ENCODE assay signal across 9 cellular contexts in genomic region chr19:3098515-3099346, GRCh38. TPM values are rescaled to one million over a fixed set of nuclear protein-coding genes. Genes with fewer than 3 reads are reported as not detected.
DNase-seq lines count a peak whose midpoint lies in the region; ATAC-seq and TF ChIP-seq lines count a peak whose summit lies in the region.
"Had no signal": no experiment of that assay in that cellular context is flagged by ENCODE, and none has a peak within 500 bp of the region (broad histone marks: within the 10 kb centered on the region; RNA-seq: fewer than 3 reads in every experiment).

No MANE protein-coding gene starts in this region.

- H3K27me3 Mint-ChIP-seq in activated B cell treated with CpG ODN at 0.5 μM for 24 hours: no peaks in the 10 kb centered on the region

- no peak overlapping the region for H3K27ac Mint-ChIP-seq in activated B cell treated with CpG ODN at 0.5 μM for 24 hours

- no peaks in the 10 kb centered on the region for H3K36me3 Mint-ChIP-seq in activated B cell treated with CpG ODN at 0.5 μM for 24 hours (ENCODE audit: low read depth)

- H3K9me3 ChIP-seq in prostate gland: no peaks in the 10 kb centered on the region

- peak overlapping the region; percentile 15 to 72 for H3K4me3 ChIP-seq in prostate gland

- WGBS in prostate gland: 26% methylated on average over 31 of the region's 40 CpGs

- TF ChIP-seq POLR2A in prostate gland (IDR thresholded peaks at IDR 0.05): no peak

- TF ChIP-seq CTCF in activated B cell treated with CpG ODN at 0.5 μM for 24 hours (IDR thresholded peaks at IDR 0.05): no peak
- no peak for TF ChIP-seq CTCF in prostate gland (IDR thresholded peaks at IDR 0.05)

- CTCF ChIA-PET in activated B cell treated with CpG ODN at 0.5 μM for 24 hours (lab: Charles Lee): interaction anchor here (1.2 kb wide), 1 partner anchor 10 kb away, joined by 4 read pairs; no protein-coding TSS in a partner anchor

- H3K9me3 Mint-ChIP-seq in activated B cell treated with CpG ODN at 0.5 μM for 24 hours: no peaks in the 10 kb centered on the region

- peak overlapping the region; percentile 66 for H3K4me3 Mint-ChIP-seq in activated B cell treated with CpG ODN at 0.5 μM for 24 hours

- intact Hi-C loops in activated B cell treated with CpG ODN at 0.5 μM for 24 hours (cut with micrococcal nuclease) (no loop called here), prostate gland (cut with DNase I) (no loop called here)

- H3K27ac ChIP-seq in prostate gland: peak overlapping the region; percentile 83 to 88

- peak; percentile 11 for ATAC-seq in activated B cell treated with CpG ODN at 0.5 μM for 24 hours (ENCODE audit: low read depth)
- no peak for ATAC-seq in HG03571 (IDR thresholded peaks at IDR 0.05; ENCODE audit: unreplicated experiment)

- peaks cover 34% of the 10 kb centered on the region for H3K4me1 Mint-ChIP-seq in activated B cell treated with CpG ODN at 0.5 μM for 24 hours

- no peaks in the 10 kb centered on the region for H3K27me3 ChIP-seq in prostate gland (replicated peaks; ENCODE audit: insufficient read depth)

- no peaks in the 10 kb centered on the region for H3K36me3 ChIP-seq in prostate gland

- POLR2A ChIA-PET in activated B cell treated with CpG ODN at 0.5 μM for 24 hours (lab: Charles Lee): interaction anchor here (0.5 to 0.7 kb wide), 3 partner anchors 51 to 474 kb away, joined by 3 to 6 read pairs (median 3); no protein-coding TSS in a partner anchor

- H3K4me1 ChIP-seq in prostate gland (replicated peaks): peaks cover 36% of the 10 kb centered on the region

- peak; percentile 20 for DNase-seq in COLO668 (lab: John Stamatoyannopoulos, UW; ENCODE audit: unreplicated experiment)
- no peak for DNase-seq in activated B cell treated with CpG ODN at 0.5 μM for 24 hours
- peak; percentile 37 for DNase-seq in foreskin melanocyte
- no peak for DNase-seq in prostate gland (ENCODE audit: low spot score)
- no peak for DNase-seq in NCI-H1436 (lab: John Stamatoyannopoulos, UW)
- no peak for DNase-seq in A172 (ENCODE audit: low spot score)
- DNase-seq in NCI-H187 (lab: John Stamatoyannopoulos, UW): no peak
- DNase-seq: NCI-H446 treated with DMSO at 0.1 percent for 48 hours had no signal

RNA-seq across cellular contexts. Expression of gene GNA11, which starts 4.6 kb away (rescaled TPM):
- total RNA-seq in activated B cell treated with CpG ODN at 0.5 μM for 24 hours (3.1 and 3.9 TPM in 2 replicates), prostate gland (100 to 1,000 TPM in 1 of 2 donors, 10 to 100 TPM in 1; 61.3 to 117 TPM)
- 97.7 and 98.4 TPM in 2 replicates for total RNA-seq in A172 (2014; rRNA removed; shearing (Covaris generic))

RNA-seq across cellular contexts. Expression of gene TLE5, which starts 36.4 kb away (rescaled TPM):
- total RNA-seq in activated B cell treated with CpG ODN at 0.5 μM for 24 hours (323 TPM in 2 replicates), prostate gland (100 to 1,000 TPM; 546 to 767 TPM)
- total RNA-seq in A172 (2014; rRNA removed; shearing (Covaris generic)): 521 and 529 TPM in 2 replicates

RNA-seq across cellular contexts. Expression of gene GNA15, which starts 37.1 kb away (rescaled TPM):
- total RNA-seq in activated B cell treated with CpG ODN at 0.5 μM for 24 hours (0.80 and 1.3 TPM in 2 replicates), prostate gland (10 to 100 TPM; 11.1 to 13.3 TPM)
- total RNA-seq in A172 (2014; rRNA removed; shearing (Covaris generic)): 0.19 and 0.26 TPM in 2 replicates

Comparison
In these comparisons a context has a peak if more than half of its experiments do, and no peak if none do; other contexts are left out.
1. DNase-seq: peak in COLO668 (single experiment) and foreskin melanocyte (single experiment); none in activated B cell treated with CpG ODN at 0.5 μM for 24 hours (single experiment), prostate gland (single experiment), NCI-H1436 (single experiment), A172 (single experiment) and NCI-H187 (0 of 2).
2. RNA of gene GNA11, which starts 4.6 kb away (total RNA-seq): 61.3 to 117 TPM in prostate gland and 97.7 to 98.4 TPM in A172; 3.1 to 3.9 TPM in activated B cell treated with CpG ODN at 0.5 μM for 24 hours; every median in the first group is over 10 times any median in the second.